Comparison of ENCODE assay signal across 19 cellular contexts in genomic region chr22:34851918-34852662, GRCh38.
A peak's percentile ranks its signal among the peaks of the same experiment; 100 is the strongest.
DNase-seq lines count a peak whose midpoint lies in the region; ATAC-seq, FAIRE-seq and TF ChIP-seq lines count a peak whose summit lies in the region.
"Had no signal": no experiment of that assay in that cellular context is flagged by ENCODE, and none has a peak within 500 bp of the region (broad histone marks: within the 10 kb centered on the region; RNA-seq: fewer than 3 reads in every experiment).

No MANE protein-coding gene starts in this region.

- H3K79me1 ChIP-seq in mesendoderm (ENCODE audit: low read length) = no peaks in the 10 kb centered on the region

- H3K36me3 Mint-ChIP-seq in GM23338 (ENCODE audit: low read depth) (no peaks in the 10 kb centered on the region), Caco-2 (ENCODE audit: insufficient read depth, unreplicated experiment) (no peaks in the 10 kb centered on the region)
- H3K36me3 Mint-ChIP-seq in stimulated activated memory B cell treated with anti-CD40 and anti-IgM and Interleukin-4, amounts not matched to agents 10 μg/mL and 1 μg/mL and 100 μg/mL, for 72 hours = no peaks in the 10 kb centered on the region
- H3K36me3 Mint-ChIP-seq: CD8-positive, alpha-beta memory T cell had no signal

- no peaks in the 10 kb centered on the region for H3K36me3 ChIP-seq in GM23338 (ENCODE audit: insufficient read depth)
- H3K36me3 ChIP-seq in K562 (ENCODE audit: control insufficient read depth, insufficient read depth, low read length) = no peaks in the 10 kb centered on the region
- H3K36me3 ChIP-seq in mesendoderm (ENCODE audit: control insufficient read depth, insufficient read depth, low read length) = no peaks in the 10 kb centered on the region
- H3K36me3 ChIP-seq in Caco-2 (ENCODE audit: control insufficient read depth, insufficient read depth, low read length) = no peaks in the 10 kb centered on the region
- H3K36me3 ChIP-seq: BLaER1 treated with 17β-estradiol and CSF1 and Interleukin-3, amounts not matched to agents 10 nM and 100 nM; SJCRH30 had no signal

- H3K9me3 Mint-ChIP-seq in GM23338 = peaks cover 31% of the 10 kb centered on the region
- no peaks in the 10 kb centered on the region for H3K9me3 Mint-ChIP-seq in stimulated activated memory B cell treated with anti-CD40 and anti-IgM and Interleukin-4, amounts not matched to agents 10 μg/mL and 1 μg/mL and 100 μg/mL, for 72 hours
- no peaks in the 10 kb centered on the region for H3K9me3 Mint-ChIP-seq in Caco-2 (ENCODE audit: unreplicated experiment)

- H3K27me3 Mint-ChIP-seq in GM23338 (ENCODE audit: insufficient read depth, low read depth, poor library complexity) (peaks cover 2% of the 10 kb centered on the region), Caco-2 (ENCODE audit: insufficient read depth, unreplicated experiment) (peaks cover 21% of the 10 kb centered on the region)
- H3K27me3 Mint-ChIP-seq in stimulated activated memory B cell treated with anti-CD40 and anti-IgM and Interleukin-4, amounts not matched to agents 10 μg/mL and 1 μg/mL and 100 μg/mL, for 72 hours = no peaks in the 10 kb centered on the region

- CTCF ChIA-PET in K562 (lab: Yijun Ruan, JAX; ENCODE audit: low intra/inter-chr PET ratio) (no interaction called here), Caco-2 (lab: Charles Lee) (no interaction called here)

- H3K27ac Mint-ChIP-seq in GM23338 (peak overlapping the region; percentile 21), Caco-2 (ENCODE audit: unreplicated experiment) (no peak overlapping the region)
- no peak overlapping the region for H3K27ac Mint-ChIP-seq in stimulated activated memory B cell treated with anti-CD40 and anti-IgM and Interleukin-4, amounts not matched to agents 10 μg/mL and 1 μg/mL and 100 μg/mL, for 72 hours
- H3K27ac Mint-ChIP-seq: CD8-positive, alpha-beta memory T cell had no signal

- H3K27ac ChIP-seq in GM23338 (ENCODE audit: low read depth) (0 out of 2 replicates have a peak overlapping the region, but pooled peaks have one; percentile 3), K562 (ENCODE audit: extremely low read depth, low read depth, low read length) (no peak overlapping the region), mesendoderm (ENCODE audit: low read depth, low read length) (no peak overlapping the region)
- H3K27ac ChIP-seq: BLaER1 treated with 17β-estradiol and CSF1 and Interleukin-3, amounts not matched to agents 10 nM and 100 nM; KMS-11; SJCRH30 had no signal

- H4K20me1 ChIP-seq in GM23338 (replicated peaks; ENCODE audit: insufficient read depth) = no peaks in the 10 kb centered on the region
- no peaks in the 10 kb centered on the region for H4K20me1 ChIP-seq in K562 (replicated peaks; ENCODE audit: control insufficient read depth, insufficient read depth, low read length)
- H4K20me1 ChIP-seq: BLaER1 treated with 17β-estradiol and CSF1 and Interleukin-3, amounts not matched to agents 10 nM and 100 nM had no signal

- no peak for TF ChIP-seq EP300 in K562 (IDR thresholded peaks at IDR 0.05; ENCODE audit: low read length)

- in situ Hi-C loops in K562 (cut with MboI) = no loop called here

- H3K4me3 Mint-ChIP-seq in GM23338 (no peak overlapping the region), Caco-2 (ENCODE audit: unreplicated experiment) (no peak overlapping the region)
- no peak overlapping the region for H3K4me3 Mint-ChIP-seq in stimulated activated memory B cell treated with anti-CD40 and anti-IgM and Interleukin-4, amounts not matched to agents 10 μg/mL and 1 μg/mL and 100 μg/mL, for 72 hours
- H3K4me3 Mint-ChIP-seq: CD8-positive, alpha-beta memory T cell had no signal

- H3K4me2 ChIP-seq in GM23338 (peak overlapping the region; percentile 31), K562 (ENCODE audit: insufficient read depth, low read length) (no peak overlapping the region), mesendoderm (ENCODE audit: low read length) (no peak overlapping the region)
- H3K4me2 ChIP-seq: BLaER1 treated with 17β-estradiol and CSF1 and Interleukin-3, amounts not matched to agents 10 nM and 100 nM; KMS-11 had no signal

- H2BK120ac ChIP-seq in mesendoderm (ENCODE audit: low read depth, low read length) = no peak overlapping the region

- H3K9me3 ChIP-seq in K562 (replicated peaks; ENCODE audit: control insufficient read depth, insufficient read depth, low read depth, low read length) (no peaks in the 10 kb centered on the region), Caco-2 (no peaks in the 10 kb centered on the region)
- H3K9me3 ChIP-seq: BLaER1 treated with 17β-estradiol and CSF1 and Interleukin-3, amounts not matched to agents 10 nM and 100 nM; SJCRH30 had no signal

- H2BK15ac ChIP-seq in mesendoderm (replicated peaks; ENCODE audit: low read depth) = no peak overlapping the region

- H2AFZ ChIP-seq in GM23338 (no peak overlapping the region), K562 (ENCODE audit: low read depth, low read length) (no peak overlapping the region)

- BruUV-seq in K562 (replicated peaks; lab: Mats Ljungman, UMichigan) (no TSS peak), Caco-2 (replicated peaks; lab: Mats Ljungman, UMichigan) (no TSS peak)

- POLR2A ChIA-PET in K562 (lab: Yijun Ruan, JAX) = no interaction called here
- POLR2A ChIA-PET in Caco-2 (lab: Charles Lee) = no interaction called here

- no peak overlapping the region for H3K9ac ChIP-seq in K562 (ENCODE audit: insufficient read depth in 1 of 2, low read depth in 2 of 2, low read length in 2 of 2)
- no peak overlapping the region for H3K9ac ChIP-seq in mesendoderm (ENCODE audit: low read length)
- H3K9ac ChIP-seq: BLaER1 treated with 17β-estradiol and CSF1 and Interleukin-3, amounts not matched to agents 10 nM and 100 nM; KMS-11 had no signal

- TF ChIP-seq RAD21 in K562 (CRISPR knock-in tag; conservative IDR thresholded peaks at IDR 0.05 in 1 of 2, IDR thresholded peaks at IDR 0.05 in 1 of 2) = no peak

- intact Hi-C loops in K562 (cut with micrococcal nuclease) (no loop called here), Caco-2 (cut with micrococcal nuclease; ENCODE audit: unreplicated experiment) (no loop called here)

- H3K23ac ChIP-seq in mesendoderm (ENCODE audit: low read length) = no peak overlapping the region

- H3K9me1 ChIP-seq in K562 (ENCODE audit: control insufficient read depth, insufficient read depth, low read length) = no peaks in the 10 kb centered on the region

- no peak overlapping the region for H3K4ac ChIP-seq in mesendoderm (ENCODE audit: low read depth, low read length)

- no peak overlapping the region for H4K5ac ChIP-seq in mesendoderm (ENCODE audit: low read length)

- no peak for FAIRE-seq in K562 (lab: Jason Lieb, UNC)
- FAIRE-seq: D721Med had no signal

- no peak overlapping the region for H3K4me3 ChIP-seq in GM23338
- H3K4me3 ChIP-seq in K562 = no peak overlapping the region
- no peak overlapping the region for H3K4me3 ChIP-seq in mesendoderm (ENCODE audit: low read length)
- no peak overlapping the region for H3K4me3 ChIP-seq in Caco-2 (ENCODE audit: low read depth, low read length)
- H3K4me3 ChIP-seq: BLaER1 treated with 17β-estradiol and CSF1 and Interleukin-3, amounts not matched to agents 10 nM and 100 nM; SJCRH30 had no signal

- no peak overlapping the region for H2BK5ac ChIP-seq in mesendoderm (ENCODE audit: low read length)

- H3K4me1 Mint-ChIP-seq in GM23338 = peaks cover 13% of the 10 kb centered on the region
- no peaks in the 10 kb centered on the region for H3K4me1 Mint-ChIP-seq in stimulated activated memory B cell treated with anti-CD40 and anti-IgM and Interleukin-4, amounts not matched to agents 10 μg/mL and 1 μg/mL and 100 μg/mL, for 72 hours
- H3K4me1 Mint-ChIP-seq in Caco-2 (ENCODE audit: low read depth, unreplicated experiment) = no peaks in the 10 kb centered on the region
- H3K4me1 Mint-ChIP-seq: CD8-positive, alpha-beta memory T cell had no signal

- no peaks in the 10 kb centered on the region for H3F3A ChIP-seq in GM23338 (replicated peaks; ENCODE audit: low read depth)

- DNase-seq in GM23338 (ENCODE audit: low spot score) (peak; percentile 24), OCI-M1 (lab: John Stamatoyannopoulos, UW) (peak; percentile 17), K562 (ENCODE audit: extremely low read depth in 1 of 4, low spot score in 3 of 4) (no peak), mesendoderm (peak; percentile 36), Caco-2 (no peak)
- no peak for DNase-seq in effector CD8-positive, alpha-beta T cell (lab: John Stamatoyannopoulos, UW)
- DNase-seq: CD8-positive, alpha-beta memory T cell; HCEC 1CT; NCI-H1417 treated with DMSO at 0.1 percent for 48 hours; NCI-H187 treated with DMSO at 0.1 percent for 48 hours; NCI-H2227 treated with DMSO at 0.1 percent for 48 hours; NCI-H524; PC-3; SJCRH30 had no signal

- no peak overlapping the region for H4K8ac ChIP-seq in mesendoderm (ENCODE audit: low read depth, low read length)

- H3K9me2 ChIP-seq in GM23338 (ENCODE audit: insufficient read depth) = no peaks in the 10 kb centered on the region; the same call in 1 of the 2 replicates

- peak overlapping the region; percentile 22 for H3K18ac ChIP-seq in mesendoderm (ENCODE audit: low read length)

- no peak for TF ChIP-seq POLR2A in K562 (conservative IDR thresholded peaks at IDR 0.05)

- H2AK5ac ChIP-seq in mesendoderm (ENCODE audit: low read length) = no peak overlapping the region

- H3K27me3 ChIP-seq in GM23338 (ENCODE audit: insufficient read depth) (no peaks in the 10 kb centered on the region), K562 (ENCODE audit: control insufficient read depth in 2 of 2, insufficient read depth in 2 of 2, low read length in 2 of 2) (no peaks in the 10 kb centered on the region), mesendoderm (ENCODE audit: insufficient read depth, low read length, poor library complexity) (no peaks in the 10 kb centered on the region), Caco-2 (replicated peaks; ENCODE audit: control insufficient read depth, insufficient read depth, low read length) (no peaks in the 10 kb centered on the region)
- H3K27me3 ChIP-seq: BLaER1 treated with 17β-estradiol and CSF1 and Interleukin-3, amounts not matched to agents 10 nM and 100 nM; SJCRH30 had no signal

- TF ChIP-seq CTCF in GM23338 (conservative IDR thresholded peaks at IDR 0.05; ENCODE audit: low read depth in 2 of 2) (no peak), K562 (IDR thresholded peaks at IDR 0.05 in 2 of 3, conservative IDR thresholded peaks at IDR 0.05 in 1 of 3; ENCODE audit: insufficient read depth in 2 of 3, low read depth in 1 of 3, low read length in 3 of 3) (no peak), Caco-2 (IDR thresholded peaks at IDR 0.05; ENCODE audit: insufficient read depth in 1 of 2, low read depth in 1 of 2, low read length in 1 of 2, severe bottlenecking in 1 of 2, unreplicated experiment in 1 of 2) (no peak)

- ATAC-seq in GM23338 = no peak
- ATAC-seq in K562 = no peak
- ATAC-seq in stimulated activated memory B cell treated with anti-CD40 and anti-IgM and Interleukin-4, amounts not matched to agents 10 μg/mL and 1 μg/mL and 100 μg/mL, for 72 hours = no peak
- no peak for ATAC-seq in GM21390 (IDR thresholded peaks at IDR 0.05; ENCODE audit: unreplicated experiment)
- ATAC-seq: PC-3 had no signal

- WGBS in K562 (ENCODE audit: insufficient coverage, low coverage, missing lambda C conversion rate) = 0% methylated on average over 3 of the region's 4 CpGs
- no CpG with 5 or more reads among the region's 4 CpGs for WGBS in mesendoderm (ENCODE audit: extremely low coverage, insufficient coverage, low lambda C conversion rate)

- peaks cover 21% of the 10 kb centered on the region for H3K4me1 ChIP-seq in GM23338 (ENCODE audit: insufficient read depth)
- H3K4me1 ChIP-seq in K562 (replicated peaks in 1 of 2; ENCODE audit: control insufficient read depth in 2 of 2, insufficient read depth in 2 of 2, low read length in 2 of 2) = no peaks in the 10 kb centered on the region
- no peaks in the 10 kb centered on the region for H3K4me1 ChIP-seq in mesendoderm (ENCODE audit: control insufficient read depth, low read depth, low read length)
- no peaks in the 10 kb centered on the region for H3K4me1 ChIP-seq in Caco-2

- no peak overlapping the region for H3K56ac ChIP-seq in mesendoderm (ENCODE audit: low read length)

- H3K79me2 ChIP-seq in GM23338 (replicated peaks; ENCODE audit: insufficient read depth) = no peaks in the 10 kb centered on the region
- H3K79me2 ChIP-seq in K562 (ENCODE audit: control insufficient read depth, insufficient read depth, low read length) = no peaks in the 10 kb centered on the region
- no peaks in the 10 kb centered on the region for H3K79me2 ChIP-seq in mesendoderm (ENCODE audit: control insufficient read depth, insufficient read depth, low read length)

Comparison
In these comparisons a context has a peak if more than half of its experiments do, and no peak if none do; other contexts are left out.
1. DNase-seq: peak in GM23338 (single experiment), OCI-M1 (single experiment) and mesendoderm (single experiment); none in K562 (0 of 4), effector CD8-positive, alpha-beta T cell (single experiment) and Caco-2 (0 of 2).